Comparison of ENCODE assay signal across 2 cellular contexts in the genomic region with DNA sequence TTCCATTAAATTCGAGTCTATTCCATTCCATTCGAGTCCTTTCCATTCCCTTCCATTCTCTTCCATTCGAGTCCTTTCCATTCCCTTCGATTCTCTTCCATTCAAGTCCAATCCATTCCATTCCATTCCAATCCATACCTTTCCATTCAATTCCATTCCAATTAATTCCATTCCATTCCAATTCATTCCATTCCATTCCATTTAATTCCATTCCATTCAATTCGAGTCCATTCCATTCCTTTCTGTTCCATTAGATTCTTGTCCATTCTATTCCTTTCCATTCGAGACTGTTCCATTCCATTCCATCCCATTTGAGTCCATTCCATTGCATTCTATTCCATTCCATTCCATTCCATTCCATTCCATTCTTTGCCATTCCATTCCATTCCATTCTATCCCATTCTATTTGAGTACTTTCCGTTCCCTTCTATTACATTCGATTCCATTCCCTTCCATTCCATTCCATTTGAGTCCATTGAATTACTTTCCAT.
TF ChIP-seq lines count a peak whose summit lies in the region.

No MANE protein-coding gene starts in this region.

TF ChIP-seq in GM12878, 131 proteins besides CTCF, POLR2A, EP300 and RAD21:
- TF ChIP-seq ESRRA (IDR thresholded peaks at IDR 0.05; ENCODE audit: low read length) (no peak), FOXK2 (IDR thresholded peaks at IDR 0.05) (peak; percentile 27; the same call in 1 of the 2 replicates)

TF ChIP-seq in WTC11, 78 proteins besides CTCF, POLR2A, EP300 and RAD21:
- TF ChIP-seq ATF2 (CRISPR knock-in tag; IDR thresholded peaks at IDR 0.05; ENCODE audit: borderline replicate concordance, low read depth) (no peak), FOXJ3 (CRISPR knock-in tag; IDR thresholded peaks at IDR 0.05; ENCODE audit: borderline replicate concordance) (no peak), MXD4 (CRISPR knock-in tag; IDR thresholded peaks at IDR 0.05; ENCODE audit: borderline replicate concordance) (no peak), JAZF1 (CRISPR knock-in tag; IDR thresholded peaks at IDR 0.05) (no peak), ZNF263 (CRISPR knock-in tag; IDR thresholded peaks at IDR 0.05; ENCODE audit: low read depth) (no peak), NR2C2 (CRISPR knock-in tag; IDR thresholded peaks at IDR 0.05) (no peak), OVOL2 (CRISPR knock-in tag; IDR thresholded peaks at IDR 0.05; ENCODE audit: borderline replicate concordance) (no peak), TEAD4 (CRISPR knock-in tag; IDR thresholded peaks at IDR 0.05) (no peak), HMGA2 (CRISPR knock-in tag; IDR thresholded peaks at IDR 0.05) (no peak)
- TF ChIP-seq, protein P1, sequence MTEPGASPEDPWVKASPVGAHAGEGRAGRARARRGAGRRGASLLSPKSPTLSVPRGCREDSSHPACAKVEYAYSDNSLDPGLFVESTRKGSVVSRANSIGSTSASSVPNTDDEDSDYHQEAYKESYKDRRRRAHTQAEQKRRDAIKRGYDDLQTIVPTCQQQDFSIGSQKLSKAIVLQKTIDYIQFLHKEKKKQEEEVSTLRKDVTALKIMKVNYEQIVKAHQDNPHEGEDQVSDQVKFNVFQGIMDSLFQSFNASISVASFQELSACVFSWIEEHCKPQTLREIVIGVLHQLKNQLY (CRISPR knock-in tag; IDR thresholded peaks at IDR 0.05): no peak
- TF ChIP-seq, protein P2, sequence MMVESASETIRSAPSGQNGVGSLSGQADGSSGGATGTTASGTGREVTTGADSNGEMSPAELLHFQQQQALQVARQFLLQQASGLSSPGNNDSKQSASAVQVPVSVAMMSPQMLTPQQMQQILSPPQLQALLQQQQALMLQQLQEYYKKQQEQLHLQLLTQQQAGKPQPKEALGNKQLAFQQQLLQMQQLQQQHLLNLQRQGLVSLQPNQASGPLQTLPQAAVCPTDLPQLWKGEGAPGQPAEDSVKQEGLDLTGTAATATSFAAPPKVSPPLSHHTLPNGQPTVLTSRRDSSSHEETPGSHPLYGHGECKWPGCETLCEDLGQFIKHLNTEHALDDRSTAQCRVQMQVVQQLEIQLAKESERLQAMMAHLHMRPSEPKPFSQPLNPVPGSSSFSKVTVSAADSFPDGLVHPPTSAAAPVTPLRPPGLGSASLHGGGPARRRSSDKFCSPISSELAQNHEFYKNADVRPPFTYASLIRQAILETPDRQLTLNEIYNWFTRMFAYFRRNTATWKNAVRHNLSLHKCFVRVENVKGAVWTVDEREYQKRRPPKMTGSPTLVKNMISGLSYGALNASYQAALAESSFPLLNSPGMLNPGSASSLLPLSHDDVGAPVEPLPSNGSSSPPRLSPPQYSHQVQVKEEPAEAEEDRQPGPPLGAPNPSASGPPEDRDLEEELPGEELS (CRISPR knock-in tag; IDR thresholded peaks at IDR 0.05): no peak
- TF ChIP-seq, protein P3, sequence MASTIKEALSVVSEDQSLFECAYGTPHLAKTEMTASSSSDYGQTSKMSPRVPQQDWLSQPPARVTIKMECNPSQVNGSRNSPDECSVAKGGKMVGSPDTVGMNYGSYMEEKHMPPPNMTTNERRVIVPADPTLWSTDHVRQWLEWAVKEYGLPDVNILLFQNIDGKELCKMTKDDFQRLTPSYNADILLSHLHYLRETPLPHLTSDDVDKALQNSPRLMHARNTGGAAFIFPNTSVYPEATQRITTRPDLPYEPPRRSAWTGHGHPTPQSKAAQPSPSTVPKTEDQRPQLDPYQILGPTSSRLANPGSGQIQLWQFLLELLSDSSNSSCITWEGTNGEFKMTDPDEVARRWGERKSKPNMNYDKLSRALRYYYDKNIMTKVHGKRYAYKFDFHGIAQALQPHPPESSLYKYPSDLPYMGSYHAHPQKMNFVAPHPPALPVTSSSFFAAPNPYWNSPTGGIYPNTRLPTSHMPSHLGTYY (CRISPR knock-in tag; IDR thresholded peaks at IDR 0.05): no peak
- TF ChIP-seq, protein P4, sequence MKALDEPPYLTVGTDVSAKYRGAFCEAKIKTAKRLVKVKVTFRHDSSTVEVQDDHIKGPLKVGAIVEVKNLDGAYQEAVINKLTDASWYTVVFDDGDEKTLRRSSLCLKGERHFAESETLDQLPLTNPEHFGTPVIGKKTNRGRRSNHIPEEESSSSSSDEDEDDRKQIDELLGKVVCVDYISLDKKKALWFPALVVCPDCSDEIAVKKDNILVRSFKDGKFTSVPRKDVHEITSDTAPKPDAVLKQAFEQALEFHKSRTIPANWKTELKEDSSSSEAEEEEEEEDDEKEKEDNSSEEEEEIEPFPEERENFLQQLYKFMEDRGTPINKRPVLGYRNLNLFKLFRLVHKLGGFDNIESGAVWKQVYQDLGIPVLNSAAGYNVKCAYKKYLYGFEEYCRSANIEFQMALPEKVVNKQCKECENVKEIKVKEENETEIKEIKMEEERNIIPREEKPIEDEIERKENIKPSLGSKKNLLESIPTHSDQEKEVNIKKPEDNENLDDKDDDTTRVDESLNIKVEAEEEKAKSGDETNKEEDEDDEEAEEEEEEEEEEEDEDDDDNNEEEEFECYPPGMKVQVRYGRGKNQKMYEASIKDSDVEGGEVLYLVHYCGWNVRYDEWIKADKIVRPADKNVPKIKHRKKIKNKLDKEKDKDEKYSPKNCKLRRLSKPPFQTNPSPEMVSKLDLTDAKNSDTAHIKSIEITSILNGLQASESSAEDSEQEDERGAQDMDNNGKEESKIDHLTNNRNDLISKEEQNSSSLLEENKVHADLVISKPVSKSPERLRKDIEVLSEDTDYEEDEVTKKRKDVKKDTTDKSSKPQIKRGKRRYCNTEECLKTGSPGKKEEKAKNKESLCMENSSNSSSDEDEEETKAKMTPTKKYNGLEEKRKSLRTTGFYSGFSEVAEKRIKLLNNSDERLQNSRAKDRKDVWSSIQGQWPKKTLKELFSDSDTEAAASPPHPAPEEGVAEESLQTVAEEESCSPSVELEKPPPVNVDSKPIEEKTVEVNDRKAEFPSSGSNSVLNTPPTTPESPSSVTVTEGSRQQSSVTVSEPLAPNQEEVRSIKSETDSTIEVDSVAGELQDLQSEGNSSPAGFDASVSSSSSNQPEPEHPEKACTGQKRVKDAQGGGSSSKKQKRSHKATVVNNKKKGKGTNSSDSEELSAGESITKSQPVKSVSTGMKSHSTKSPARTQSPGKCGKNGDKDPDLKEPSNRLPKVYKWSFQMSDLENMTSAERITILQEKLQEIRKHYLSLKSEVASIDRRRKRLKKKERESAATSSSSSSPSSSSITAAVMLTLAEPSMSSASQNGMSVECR (CRISPR knock-in tag; IDR thresholded peaks at IDR 0.05; ENCODE audit: borderline replicate concordance): no peak
